13 cellular contexts compared by ENCODE assay signal in the genomic region with DNA sequence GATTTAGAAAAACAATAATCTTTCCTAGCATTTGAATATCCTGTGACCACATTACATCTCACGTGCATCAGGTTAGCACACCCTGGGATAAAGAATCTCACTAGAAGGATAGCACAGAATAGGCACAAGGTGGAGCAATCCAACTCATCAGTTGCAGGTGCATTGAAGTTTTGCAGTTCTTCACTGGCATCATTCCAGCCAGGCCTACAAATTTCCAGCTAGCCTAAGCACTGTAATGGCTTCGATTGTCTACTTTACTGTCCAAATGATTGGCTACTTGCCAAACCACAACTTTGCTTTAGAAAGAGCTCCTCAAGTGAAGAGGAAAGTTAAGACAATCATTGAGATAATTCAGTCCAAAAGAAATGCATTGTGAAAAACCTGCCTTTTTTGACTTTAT.
A peak's percentile ranks its signal among the peaks of the same experiment; 100 is the strongest.
DNase-seq lines count a peak whose midpoint lies in the region; ATAC-seq and TF ChIP-seq lines count a peak whose summit lies in the region.
"Had no signal": no experiment of that assay in that cellular context is flagged by ENCODE, and none has a peak within 500 bp of the region (broad histone marks: within the 10 kb centered on the region; RNA-seq: fewer than 3 reads in every experiment).

No MANE protein-coding gene starts in this region.

- H3K27ac ChIP-seq in RWPE2 (ENCODE audit: poor library complexity, severe bottlenecking): no peak overlapping the region
- no peak overlapping the region for H3K27ac ChIP-seq in smooth muscle cell (ENCODE audit: low read depth)
- H3K27ac ChIP-seq: KMS-11, thoracic aorta had no signal

- H3K79me2 ChIP-seq in smooth muscle cell (ENCODE audit: low read depth): no peaks in the 10 kb centered on the region

- H2AFZ ChIP-seq in smooth muscle cell (ENCODE audit: low read depth): no peak overlapping the region

- no peak overlapping the region for H3K4me2 ChIP-seq in smooth muscle cell
- H3K4me2 ChIP-seq: KMS-11 had no signal

- H3K36me3 ChIP-seq in RWPE2 (ENCODE audit: low read depth) (no peaks in the 10 kb centered on the region), smooth muscle cell (ENCODE audit: low read depth) (no peaks in the 10 kb centered on the region)
- H3K36me3 ChIP-seq: thoracic aorta had no signal

- H3K4me3 ChIP-seq in RWPE2 (ENCODE audit: severe bottlenecking) (no peak overlapping the region), fibroblast of pulmonary artery (replicated peaks; ENCODE audit: low read depth, low read length) (no peak overlapping the region), smooth muscle cell (no peak overlapping the region)
- H3K4me3 ChIP-seq: thoracic aorta had no signal

- H3K9me3 ChIP-seq in RWPE2 (ENCODE audit: severe bottlenecking) (no peaks in the 10 kb centered on the region), smooth muscle cell (replicated peaks; ENCODE audit: low read depth) (no peaks in the 10 kb centered on the region)
- H3K9me3 ChIP-seq: thoracic aorta had no signal

- TF ChIP-seq CTCF in RWPE2 (IDR thresholded peaks at IDR 0.05; ENCODE audit: poor library complexity, severe bottlenecking): no peak
- TF ChIP-seq CTCF in fibroblast of pulmonary artery (IDR thresholded peaks at IDR 0.05; ENCODE audit: low read length, missing control alignments): no peak
- no peak for TF ChIP-seq CTCF in smooth muscle cell (IDR thresholded peaks at IDR 0.05; ENCODE audit: borderline replicate concordance, insufficient read depth, poor library complexity, severe bottlenecking)

- DNase-seq in COLO668 (lab: John Stamatoyannopoulos, UW; ENCODE audit: unreplicated experiment): peak; percentile 56
- DNase-seq in LHCN-M2 (ENCODE audit: low read depth): peak; percentile 69
- no peak for DNase-seq in RWPE2 (ENCODE audit: low spot score)
- DNase-seq in fibroblast of pulmonary artery (ENCODE audit: low read depth): peak; percentile 82
- no peak for DNase-seq in AG08396 (ENCODE audit: low spot score)
- no peak for DNase-seq in NCI-H1048 (lab: John Stamatoyannopoulos, UW)
- no peak for DNase-seq in smooth muscle cell (lab: John Stamatoyannopoulos, UW; ENCODE audit: unreplicated experiment)
- DNase-seq: CD4-positive, alpha-beta T cell; cerebellar nuclear complex; stimulated activated CD4-positive, alpha-beta T cell treated with anti-CD3 and anti-CD28 coated beads, Interleukin-4, amount 100 ng/mL, for 4 hours had no signal

- WGBS in smooth muscle cell (ENCODE audit: low lambda C conversion rate): 64% methylated on average over 2 of the region's 2 CpGs

- H3K27me3 ChIP-seq in RWPE2 (ENCODE audit: insufficient read depth, poor library complexity, severe bottlenecking): no peaks in the 10 kb centered on the region
- H3K27me3 ChIP-seq in smooth muscle cell (ENCODE audit: low read depth): no peaks in the 10 kb centered on the region

- no peak overlapping the region for H3K9ac ChIP-seq in smooth muscle cell (ENCODE audit: low read depth)
- H3K9ac ChIP-seq: KMS-11 had no signal

- peak; percentile 21; the same call in 1 of the 3 replicates for ATAC-seq in RWPE2 (ENCODE audit: low read depth)
- no peak for ATAC-seq in GM18511 (IDR thresholded peaks at IDR 0.05; ENCODE audit: unreplicated experiment)

- H3K4me1 ChIP-seq in RWPE2 (ENCODE audit: insufficient read depth, poor library complexity, severe bottlenecking) (no peaks in the 10 kb centered on the region), smooth muscle cell (ENCODE audit: low read depth) (no peaks in the 10 kb centered on the region)

- H4K20me1 ChIP-seq in smooth muscle cell (ENCODE audit: low read depth): no peaks in the 10 kb centered on the region

- H3F3A ChIP-seq in smooth muscle cell (ENCODE audit: low read depth): no peaks in the 10 kb centered on the region

Comparison
In these comparisons a context has a peak if more than half of its experiments do, and no peak if none do; other contexts are left out.
1. DNase-seq: peak in COLO668 (single experiment), LHCN-M2 (single experiment) and fibroblast of pulmonary artery (single experiment); none in RWPE2 (single experiment), AG08396 (single experiment), NCI-H1048 (single experiment) and smooth muscle cell (single experiment).